ENCODE assay signal across 8 cellular contexts in the genomic region with DNA sequence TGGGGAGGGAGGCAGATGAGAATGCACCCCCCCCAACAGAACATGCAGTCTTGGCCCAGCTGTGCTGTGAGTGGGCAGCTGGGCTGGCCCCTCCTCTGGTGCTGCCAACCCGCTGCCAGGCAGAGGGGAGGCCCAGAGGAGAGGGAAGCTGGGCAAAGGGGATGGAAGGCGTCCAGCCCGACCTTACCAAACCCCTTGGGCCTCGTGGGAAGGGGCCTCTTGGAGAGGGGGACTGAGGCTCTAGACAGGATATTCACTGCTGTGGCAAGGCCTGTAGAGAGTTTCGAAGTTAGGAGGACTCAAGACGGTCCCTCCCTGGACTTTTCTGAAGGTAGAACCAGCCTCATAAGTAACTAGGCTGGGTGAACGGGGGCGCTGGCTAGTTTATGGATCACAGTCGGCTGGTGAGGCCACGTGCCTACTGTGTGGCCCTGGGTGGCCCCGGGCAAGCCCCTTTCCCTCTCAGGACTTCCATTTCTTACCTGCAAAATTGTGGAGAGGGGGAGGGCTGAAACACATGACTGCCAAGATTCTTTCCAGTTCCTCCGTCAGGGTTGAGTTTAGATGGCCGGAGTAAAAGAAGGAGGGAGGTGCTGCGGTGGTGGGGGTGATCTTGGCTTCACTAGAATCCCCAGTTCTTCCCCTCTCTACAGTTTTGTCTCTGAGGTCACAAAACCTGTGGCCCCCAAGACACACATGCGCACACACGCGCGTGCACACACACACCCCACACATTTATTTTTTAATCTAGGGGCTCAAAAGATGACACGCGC. TPM values are rescaled to one million over a fixed set of nuclear protein-coding genes. Genes with fewer than 3 reads are reported as not detected.
DNase-seq lines count a peak whose midpoint lies in the region; ATAC-seq and TF ChIP-seq lines count a peak whose summit lies in the region.

No MANE protein-coding gene starts in this region.

- intact Hi-C loops in esophagus squamous epithelium (cut with DNase I) = no loop called here
- intact Hi-C loops in natural killer cell (cut with micrococcal nuclease) = loop anchor here (1.0 to 5.0 kb wide), 3 partner anchors 15 to 105 kb away; a partner anchor contains a TSS

- H3K4me1 ChIP-seq in esophagus squamous epithelium = peaks cover 34 to 71% (median 35%) of the 10 kb centered on the region in 3 donors

- H3K27ac ChIP-seq in esophagus squamous epithelium = peak overlapping the region; percentile 79 to 94 (median 87)

- H3K4me3 Mint-ChIP-seq in natural killer cell = peak overlapping the region; percentile 93
- H3K4me3 Mint-ChIP-seq in type B pancreatic cell = peak overlapping the region; percentile 78

- H3K27me3 Mint-ChIP-seq in natural killer cell (ENCODE audit: low read depth in 2 of 2) (no peaks in the 10 kb centered on the region), type B pancreatic cell (peaks cover 32% of the 10 kb centered on the region)

- no peaks in the 10 kb centered on the region for H3K9me3 ChIP-seq in esophagus squamous epithelium

- peak overlapping the region; percentile 55 to 85 (median 62) for H3K4me3 ChIP-seq in esophagus squamous epithelium

- WGBS in esophagus squamous epithelium, 2 donors = 14 to 15% methylated on average over 13 to 18 of the region's 20 CpGs

- peak in 3 of 4 donors; percentile 9 to 55 (median 26) for TF ChIP-seq POLR2A in esophagus squamous epithelium (IDR thresholded peaks at IDR 0.05)

- H3K27ac Mint-ChIP-seq in natural killer cell (peak overlapping the region; percentile 93 to 95), type B pancreatic cell (no peak overlapping the region)

- no peaks in the 10 kb centered on the region for H3K36me3 Mint-ChIP-seq in natural killer cell
- no peaks in the 10 kb centered on the region for H3K36me3 Mint-ChIP-seq in type B pancreatic cell

- H3K27me3 ChIP-seq in esophagus squamous epithelium = no peaks in the 10 kb centered on the region

- no peak for TF ChIP-seq CTCF in esophagus squamous epithelium (IDR thresholded peaks at IDR 0.05)
- no peak for TF ChIP-seq CTCF in natural killer cell (IDR thresholded peaks at IDR 0.05)
- no peak for TF ChIP-seq CTCF in type B pancreatic cell (conservative IDR thresholded peaks at IDR 0.05)

- ATAC-seq in HG03432 (IDR thresholded peaks at IDR 0.05; ENCODE audit: unreplicated experiment) (peak; percentile 23), natural killer cell (peak; percentile 33 to 52 (median 45))

- H3K36me3 ChIP-seq in esophagus squamous epithelium = peaks cover 0 to 9% (median 0%) of the 10 kb centered on the region in 3 donors

- DNase-seq in Daoy (ENCODE audit: low read depth) (peak; percentile 66), esophagus squamous epithelium (lab: John Stamatoyannopoulos, UW) (no peak), natural killer cell (peak; percentile 46), type B pancreatic cell (ENCODE audit: extremely low spot score, unreplicated experiment) (peak; percentile 60), inferior parietal cortex (ENCODE audit: extremely low spot score) (no peak), SHP77 (lab: John Stamatoyannopoulos, UW) (no peak)
- DNase-seq in activated CD8-positive, alpha-beta memory T cell treated with anti-CD3 and anti-CD28 coated beads for 48 hours (ENCODE audit: low read depth in 2 of 3, low spot score in 2 of 3) = peak in 2 of 3 experiments; percentile 20 to 31

- H3K9me3 Mint-ChIP-seq in natural killer cell (no peaks in the 10 kb centered on the region), type B pancreatic cell (no peaks in the 10 kb centered on the region)

- peaks cover 39 to 46% of the 10 kb centered on the region in 2 donors for H3K4me1 Mint-ChIP-seq in natural killer cell
- peaks cover 23% of the 10 kb centered on the region for H3K4me1 Mint-ChIP-seq in type B pancreatic cell (ENCODE audit: unreplicated experiment)

RNA-seq across cellular contexts. Expression of a gene that starts 0.8 kb away (rescaled TPM):
- total RNA-seq in Daoy (2014; rRNA removed; shearing (Covaris generic)) = 11.9 and 18.7 TPM in 2 replicates
- total RNA-seq in esophagus squamous epithelium = 10 to 100 TPM in 3 of 4 donors, 1 to 10 TPM in 1; 7.3 to 34.3 (median 14.0) TPM
- 100 to 1,000 TPM; 112 to 135 (median 117) TPM for total RNA-seq in natural killer cell
- total RNA-seq in type B pancreatic cell (ENCODE audit: low replicate concordance) = 1.6 and 2.0 TPM in 2 replicates

RNA-seq across cellular contexts. Expression of a gene that starts 11.3 kb away (rescaled TPM):
- total RNA-seq in Daoy (2014; rRNA removed; shearing (Covaris generic)) = 18.6 and 27.1 TPM in 2 replicates
- total RNA-seq in esophagus squamous epithelium (10 to 100 TPM; 17.9 to 57.6 (median 19.5) TPM), natural killer cell (100 to 1,000 TPM in 2 of 3 donors, 10 to 100 TPM in 1; 79.9 to 112 (median 103) TPM), type B pancreatic cell (ENCODE audit: low replicate concordance) (22.0 and 42.3 TPM in 2 replicates)

Comparison
In these comparisons a context has a peak if more than half of its experiments do, and no peak if none do; other contexts are left out.
1. DNase-seq: peak in Daoy (single experiment), activated CD8-positive, alpha-beta memory T cell treated with anti-CD3 and anti-CD28 coated beads for 48 hours (2 of 3), natural killer cell (single experiment) and type B pancreatic cell (single experiment); none in esophagus squamous epithelium (single experiment), inferior parietal cortex (single experiment) and SHP77 (0 of 2).